Comparison of ENCODE assay signal across 14 cellular contexts in the genomic region with DNA sequence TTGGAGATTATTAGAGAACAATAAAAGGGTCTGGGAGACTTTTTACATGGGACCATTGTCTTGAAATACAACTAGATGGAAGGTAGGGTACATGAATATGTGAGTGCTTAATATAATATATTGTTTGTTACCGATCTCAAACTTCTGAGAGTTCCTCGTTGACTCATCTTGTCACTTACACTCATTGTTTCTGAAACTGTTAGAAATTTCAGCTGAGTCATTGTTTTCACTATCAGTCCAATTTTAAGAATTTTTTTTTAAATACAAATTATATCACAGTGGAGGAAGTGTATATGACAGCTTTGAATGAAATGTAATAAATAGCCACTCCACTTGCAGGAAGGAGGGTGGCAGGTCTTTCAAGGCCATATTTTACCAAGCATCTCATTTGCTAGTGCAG.
DNase-seq lines count a peak whose midpoint lies in the region; ATAC-seq, FAIRE-seq and TF ChIP-seq lines count a peak whose summit lies in the region.
"Had no signal": no experiment of that assay in that cellular context is flagged by ENCODE, and none has a peak within 500 bp of the region (broad histone marks: within the 10 kb centered on the region; RNA-seq: fewer than 3 reads in every experiment).

No MANE protein-coding gene starts in this region.

- CTCF ChIA-PET in K562 (lab: Yijun Ruan, JAX; ENCODE audit: low intra/inter-chr PET ratio), result no interaction called here

- TF ChIP-seq EP300 in K562 (IDR thresholded peaks at IDR 0.05; ENCODE audit: low read length), result no peak

- DNase-seq in K562 (ENCODE audit: extremely low read depth in 1 of 4, low spot score in 3 of 4) (no peak), C1 segment of cervical spinal cord (lab: John Stamatoyannopoulos, UW) (no peak), endothelial cell (ENCODE audit: low spot score) (no peak), NCI-H526 treated with DMSO at 0.1 percent for 48 hours (lab: John Stamatoyannopoulos, UW) (no peak), SK-N-DZ (ENCODE audit: low spot score) (no peak)
- DNase-seq: GOT3, NCI-H1092, nucleus accumbens had no signal

- H4K20me1 ChIP-seq in K562 (replicated peaks; ENCODE audit: control insufficient read depth, insufficient read depth, low read length), result no peaks in the 10 kb centered on the region

- H3K9me1 ChIP-seq in K562 (ENCODE audit: control insufficient read depth, insufficient read depth, low read length), result no peaks in the 10 kb centered on the region

- ATAC-seq in GM18511 (IDR thresholded peaks at IDR 0.05; ENCODE audit: unreplicated experiment) (peak; percentile 90), GM21447 (IDR thresholded peaks at IDR 0.05; ENCODE audit: unreplicated experiment) (peak; percentile 84), HG03095 (IDR thresholded peaks at IDR 0.05; ENCODE audit: unreplicated experiment) (peak; percentile 89), K562 (no peak)

- no peak overlapping the region for H3K4me3 Mint-ChIP-seq in endothelial cell (ENCODE audit: unreplicated experiment)
- H3K4me3 Mint-ChIP-seq: activated naive CD4-positive, alpha-beta T cell treated with anti-CD3 and anti-CD28 coated beads, Interleukin-2, amount 50 U/mL, for 24 hours had no signal

- H3K4me2 ChIP-seq in K562 (ENCODE audit: insufficient read depth, low read length), result no peak overlapping the region

- no peaks in the 10 kb centered on the region for H3K4me1 Mint-ChIP-seq in endothelial cell (ENCODE audit: unreplicated experiment)
- H3K4me1 Mint-ChIP-seq: activated naive CD4-positive, alpha-beta T cell treated with anti-CD3 and anti-CD28 coated beads, Interleukin-2, amount 50 U/mL, for 24 hours had no signal

- no peak overlapping the region for H3K27ac Mint-ChIP-seq in endothelial cell (ENCODE audit: unreplicated experiment)
- H3K27ac Mint-ChIP-seq: activated naive CD4-positive, alpha-beta T cell treated with anti-CD3 and anti-CD28 coated beads, Interleukin-2, amount 50 U/mL, for 24 hours had no signal

- no peak overlapping the region for H3K9ac ChIP-seq in K562 (ENCODE audit: insufficient read depth in 1 of 2, low read depth in 2 of 2, low read length in 2 of 2)

- H3K27ac ChIP-seq in K562 (ENCODE audit: extremely low read depth, low read depth, low read length), result no peak overlapping the region

- WGBS in K562 (ENCODE audit: insufficient coverage, low coverage, missing lambda C conversion rate), result 3% methylated on average over 2 of the region's 2 CpGs

- no peaks in the 10 kb centered on the region for H3K4me1 ChIP-seq in K562 (replicated peaks in 1 of 2; ENCODE audit: control insufficient read depth in 2 of 2, insufficient read depth in 2 of 2, low read length in 2 of 2)

- no peak for TF ChIP-seq CTCF in K562 (IDR thresholded peaks at IDR 0.05 in 2 of 3, conservative IDR thresholded peaks at IDR 0.05 in 1 of 3; ENCODE audit: insufficient read depth in 2 of 3, low read depth in 1 of 3, low read length in 3 of 3)
- no peak for TF ChIP-seq CTCF in endothelial cell (IDR thresholded peaks at IDR 0.05; ENCODE audit: unreplicated experiment)

- no peak for FAIRE-seq in K562 (lab: Jason Lieb, UNC)
- FAIRE-seq: D721Med, islet of Langerhans had no signal

- in situ Hi-C loops in K562 (cut with MboI), result no loop called here

- no peaks in the 10 kb centered on the region for H3K9me3 ChIP-seq in K562 (replicated peaks; ENCODE audit: control insufficient read depth, insufficient read depth, low read depth, low read length)

- no peaks in the 10 kb centered on the region for H3K79me2 ChIP-seq in K562 (ENCODE audit: control insufficient read depth, insufficient read depth, low read length)

- no peaks in the 10 kb centered on the region for H3K27me3 Mint-ChIP-seq in endothelial cell (ENCODE audit: unreplicated experiment)

- no peak for TF ChIP-seq RAD21 in K562 (CRISPR knock-in tag; conservative IDR thresholded peaks at IDR 0.05 in 1 of 2, IDR thresholded peaks at IDR 0.05 in 1 of 2)

- TF ChIP-seq POLR2A in K562 (conservative IDR thresholded peaks at IDR 0.05), result no peak

- no peak overlapping the region for H2AFZ ChIP-seq in K562 (ENCODE audit: low read depth, low read length)

- POLR2A ChIA-PET in K562 (lab: Yijun Ruan, JAX), result no interaction called here

- H3K4me3 ChIP-seq in K562, result no peak overlapping the region

- no TSS peak for BruUV-seq in K562 (replicated peaks; lab: Mats Ljungman, UMichigan)

- intact Hi-C loops in K562 (cut with micrococcal nuclease), result no loop called here

- H3K27me3 ChIP-seq in K562 (ENCODE audit: control insufficient read depth in 2 of 2, insufficient read depth in 2 of 2, low read length in 2 of 2), result no peaks in the 10 kb centered on the region

- no peaks in the 10 kb centered on the region for H3K36me3 ChIP-seq in K562 (ENCODE audit: control insufficient read depth, insufficient read depth, low read length)

- no peaks in the 10 kb centered on the region for H3K36me3 Mint-ChIP-seq in endothelial cell (ENCODE audit: low read depth, unreplicated experiment)
- H3K36me3 Mint-ChIP-seq: activated naive CD4-positive, alpha-beta T cell treated with anti-CD3 and anti-CD28 coated beads, Interleukin-2, amount 50 U/mL, for 24 hours had no signal

- no peaks in the 10 kb centered on the region for H3K9me3 Mint-ChIP-seq in endothelial cell (ENCODE audit: unreplicated experiment)
- H3K9me3 Mint-ChIP-seq: activated naive CD4-positive, alpha-beta T cell treated with anti-CD3 and anti-CD28 coated beads, Interleukin-2, amount 50 U/mL, for 24 hours had no signal

TF ChIP-seq in K562, 482 proteins besides CTCF, POLR2A, EP300 and RAD21 (continues in another document):
- TF ChIP-seq, protein P1, sequence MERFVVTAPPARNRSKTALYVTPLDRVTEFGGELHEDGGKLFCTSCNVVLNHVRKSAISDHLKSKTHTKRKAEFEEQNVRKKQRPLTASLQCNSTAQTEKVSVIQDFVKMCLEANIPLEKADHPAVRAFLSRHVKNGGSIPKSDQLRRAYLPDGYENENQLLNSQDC (CRISPR knock-in tag; IDR thresholded peaks at IDR 0.05), result no peak
- TF ChIP-seq FUS (optimal IDR thresholded peaks at IDR 0.05; ENCODE audit: low read depth, low read length), result no peak
- TF ChIP-seq TCF7 (IDR thresholded peaks at IDR 0.05; ENCODE audit: borderline replicate concordance), result no peak
- no peak for TF ChIP-seq ZC3H4 (CRISPR knock-in tag; IDR thresholded peaks at IDR 0.05; ENCODE audit: borderline replicate concordance)
- peak; percentile 45; the same call in 1 of the 2 replicates for TF ChIP-seq BACH1 (tag; IDR thresholded peaks at IDR 0.05)
- TF ChIP-seq, protein P2, sequence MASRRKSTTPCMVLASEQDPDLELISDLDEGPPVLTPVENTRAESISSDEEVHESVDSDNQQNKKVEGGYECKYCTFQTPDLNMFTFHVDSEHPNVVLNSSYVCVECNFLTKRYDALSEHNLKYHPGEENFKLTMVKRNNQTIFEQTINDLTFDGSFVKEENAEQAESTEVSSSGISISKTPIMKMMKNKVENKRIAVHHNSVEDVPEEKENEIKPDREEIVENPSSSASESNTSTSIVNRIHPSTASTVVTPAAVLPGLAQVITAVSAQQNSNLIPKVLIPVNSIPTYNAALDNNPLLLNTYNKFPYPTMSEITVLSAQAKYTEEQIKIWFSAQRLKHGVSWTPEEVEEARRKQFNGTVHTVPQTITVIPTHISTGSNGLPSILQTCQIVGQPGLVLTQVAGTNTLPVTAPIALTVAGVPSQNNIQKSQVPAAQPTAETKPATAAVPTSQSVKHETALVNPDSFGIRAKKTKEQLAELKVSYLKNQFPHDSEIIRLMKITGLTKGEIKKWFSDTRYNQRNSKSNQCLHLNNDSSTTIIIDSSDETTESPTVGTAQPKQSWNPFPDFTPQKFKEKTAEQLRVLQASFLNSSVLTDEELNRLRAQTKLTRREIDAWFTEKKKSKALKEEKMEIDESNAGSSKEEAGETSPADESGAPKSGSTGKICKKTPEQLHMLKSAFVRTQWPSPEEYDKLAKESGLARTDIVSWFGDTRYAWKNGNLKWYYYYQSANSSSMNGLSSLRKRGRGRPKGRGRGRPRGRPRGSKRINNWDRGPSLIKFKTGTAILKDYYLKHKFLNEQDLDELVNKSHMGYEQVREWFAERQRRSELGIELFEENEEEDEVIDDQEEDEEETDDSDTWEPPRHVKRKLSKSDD (conservative IDR thresholded peaks at IDR 0.05; ENCODE audit: low read length), result no peak
- TF ChIP-seq, protein P3, sequence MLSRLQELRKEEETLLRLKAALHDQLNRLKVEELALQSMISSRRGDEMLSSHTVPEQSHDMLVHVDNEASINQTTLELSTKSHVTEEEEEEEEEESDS (CRISPR knock-in tag; IDR thresholded peaks at IDR 0.05), result no peak
- TF ChIP-seq ZNF316 (IDR thresholded peaks at IDR 0.05), result peak; percentile 34
- TF ChIP-seq ETV5 (CRISPR knock-in tag; IDR thresholded peaks at IDR 0.05; ENCODE audit: low read depth), result no peak
- no peak for TF ChIP-seq CTBP1 (IDR thresholded peaks at IDR 0.05; ENCODE audit: borderline replicate concordance)
- TF ChIP-seq TEAD2 (tag; IDR thresholded peaks at IDR 0.05), result no peak
- no peak for TF ChIP-seq KDM1A (IDR thresholded peaks at IDR 0.05)
- TF ChIP-seq EHMT2 (IDR thresholded peaks at IDR 0.05), result no peak
- TF ChIP-seq DEAF1 (CRISPR knock-in tag; IDR thresholded peaks at IDR 0.05), result no peak
- TF ChIP-seq C11orf30 (IDR thresholded peaks at IDR 0.05; ENCODE audit: low read depth), result 0 out of 2 replicates have a peak, but pooled peaks have one; percentile 10
